21 cellular contexts compared by ENCODE assay signal in genomic region chr1:158286966-158287365, GRCh38. TPM values are rescaled to one million over a fixed set of nuclear protein-coding genes. Genes with fewer than 3 reads are reported as not detected.
DNase-seq lines count a peak whose midpoint lies in the region; ATAC-seq, FAIRE-seq and TF ChIP-seq lines count a peak whose summit lies in the region.
"Had no signal": no experiment of that assay in that cellular context is flagged by ENCODE, and none has a peak within 500 bp of the region (broad histone marks: within the 10 kb centered on the region; RNA-seq: fewer than 3 reads in every experiment).

No MANE protein-coding gene starts in this region.

- H2AFZ ChIP-seq in OCI-LY1 (ENCODE audit: low read length): no peak overlapping the region

- H3K9me3 ChIP-seq in OCI-LY1 (ENCODE audit: low read length): no peaks in the 10 kb centered on the region
- peaks cover 0 to 6% (median 0%) of the 10 kb centered on the region in 8 donors for H3K9me3 ChIP-seq in spleen
- H3K9me3 ChIP-seq: upper lobe of left lung had no signal

- FAIRE-seq in urothelium cell line (lab: Jason Lieb, UNC): no peak
- FAIRE-seq: small intestine had no signal

- H3K27me3 ChIP-seq in OCI-LY1 (ENCODE audit: insufficient read depth, low read length) (no peaks in the 10 kb centered on the region), spleen (replicated peaks in 1 of 7) (no peaks in the 10 kb centered on the region)
- H3K27me3 ChIP-seq: breast epithelium, upper lobe of left lung had no signal

- H3K4me1 ChIP-seq in OCI-LY1 (ENCODE audit: insufficient read depth, low read length, severe bottlenecking) (peaks cover 67% of the 10 kb centered on the region), spleen (peaks cover 8 to 100% (median 78%) of the 10 kb centered on the region in 6 donors)
- H3K4me1 ChIP-seq: breast epithelium, upper lobe of left lung had no signal

- H3K79me2 ChIP-seq in OCI-LY1 (ENCODE audit: insufficient read depth, low read length): no peaks in the 10 kb centered on the region

- H3K9ac ChIP-seq in OCI-LY1 (ENCODE audit: low read length): no peak overlapping the region

- no peaks in the 10 kb centered on the region for H4K20me1 ChIP-seq in OCI-LY1 (ENCODE audit: insufficient read depth, low read length)

- TF ChIP-seq CTCF in OCI-LY1 (IDR thresholded peaks at IDR 0.05; ENCODE audit: low read length) (no peak), spleen (IDR thresholded peaks at IDR 0.05 in 8 of 11, conservative IDR thresholded peaks at IDR 0.05 in 3 of 11) (no peak)

- WGBS in spleen, 5 donors: 67 to 85% (median 68%) methylated on average over 1 of the region's 1 CpG

- H3K9me2 ChIP-seq in OCI-LY1 (ENCODE audit: low read depth, low read length): no peaks in the 10 kb centered on the region

- ATAC-seq in GM18502 (IDR thresholded peaks at IDR 0.05; ENCODE audit: poor library complexity, unreplicated experiment) (peak; percentile 21), HG02852 (IDR thresholded peaks at IDR 0.05; ENCODE audit: unreplicated experiment) (peak; percentile 19), GM18520 (IDR thresholded peaks at IDR 0.05; ENCODE audit: unreplicated experiment) (no peak), GM18498 (IDR thresholded peaks at IDR 0.05; ENCODE audit: unreplicated experiment) (no peak)
- ATAC-seq: Right ventricle myocardium inferior had no signal

- peak overlapping the region; percentile 60; the same call in 1 of the 2 replicates for H3K4me2 ChIP-seq in OCI-LY1 (ENCODE audit: low read length)

- H3K36me3 ChIP-seq in OCI-LY1 (ENCODE audit: insufficient read depth, low read length) (no peaks in the 10 kb centered on the region), spleen (no peaks in the 10 kb centered on the region)
- H3K36me3 ChIP-seq: breast epithelium, upper lobe of left lung had no signal

- H3K4me3 ChIP-seq in OCI-LY1 (ENCODE audit: low read depth, low read length, poor library complexity, severe bottlenecking): no peak overlapping the region
- H3K4me3 ChIP-seq in spleen: peak overlapping the region in 2 of 8 donors; percentile 15 to 57
- H3K4me3 ChIP-seq: breast epithelium, upper lobe of left lung had no signal

- intact Hi-C loops in spleen (cut with DNase I; ENCODE audit: low total_unique reads): no loop called here

- TF ChIP-seq POLR2A in spleen (IDR thresholded peaks at IDR 0.05): no peak

- H3K27ac ChIP-seq in OCI-LY1 (ENCODE audit: low read depth, low read length, poor library complexity, severe bottlenecking) (peak overlapping the region; percentile 86), spleen (peak overlapping the region; percentile 11 to 85 (median 62))
- H3K27ac ChIP-seq: breast epithelium had no signal

- no peaks in the 10 kb centered on the region for H3F3A ChIP-seq in OCI-LY1 (ENCODE audit: insufficient read depth, low read length)

- no peak for DNase-seq in spleen
- no peak for DNase-seq in NK-92 treated with Interleukin-12 subunit alpha and Interleukin-12 subunit beta, amount 100 ng/mL, for 24 hours (lab: John Stamatoyannopoulos, UW)
- no peak for DNase-seq in urothelium cell line (ENCODE audit: low spot score)
- DNase-seq: activated T-cell treated with anti-CD3 and anti-CD28 coated beads for 4 hours, H9, NCI-H1417 treated with DMSO at 0.1 percent for 48 hours, NCI-H2171 treated with DMSO at 0.1 percent for 48 hours, small intestine, upper lobe of left lung had no signal

RNA-seq across cellular contexts. Expression of gene CD1C, which starts 2.8 kb away (rescaled TPM):
- 10 to 100 TPM; 15.0 to 51.6 (median 19.3) TPM for total RNA-seq in spleen
- 10 to 100 TPM; 38.4 to 85.3 (median 55.0) TPM for polyA plus RNA-seq in spleen
- total RNA-seq: glomerular endothelial cell; H9; lung microvascular endothelial cell; natural killer cell treated with Interleukin-12 subunit alpha and Interleukin-12 subunit beta and Interleukin-15 and Interleukin-18, amount 100 ng/mL, for 72 hours; progenitor cell of endocrine pancreas had no signal
- polyA plus RNA-seq: BJ had no signal

RNA-seq across cellular contexts. Expression of gene CD1A, which starts 32.7 kb away (rescaled TPM):
- 1 to 10 TPM in 2 of 7 donors, under 1 TPM in 5; 0.34 to 1.7 (median 0.56) TPM for total RNA-seq in spleen
- 1 to 10 TPM; 1.8 to 3.5 (median 2.5) TPM for polyA plus RNA-seq in spleen
- total RNA-seq: breast epithelium; glomerular endothelial cell; H9; lung microvascular endothelial cell; natural killer cell treated with Interleukin-12 subunit alpha and Interleukin-12 subunit beta and Interleukin-15 and Interleukin-18, amount 100 ng/mL, for 72 hours; progenitor cell of endocrine pancreas; Right ventricle myocardium inferior had no signal
- polyA plus RNA-seq: BJ had no signal

RNA-seq across cellular contexts. Expression of gene CD1B, which starts 44.4 kb away (rescaled TPM):
- total RNA-seq in spleen: under 1 TPM in 2 of 7 donors, not detected in 5; 0.36 to 0.37 TPM
- polyA plus RNA-seq in spleen: under 1 TPM in 2 of 3 donors, not detected in 1; 0.11 to 0.29 TPM
- total RNA-seq: breast epithelium; glomerular endothelial cell; H9; lung microvascular endothelial cell; natural killer cell treated with Interleukin-12 subunit alpha and Interleukin-12 subunit beta and Interleukin-15 and Interleukin-18, amount 100 ng/mL, for 72 hours; progenitor cell of endocrine pancreas; Right ventricle myocardium inferior had no signal
- polyA plus RNA-seq: BJ, small intestine had no signal

Comparison
In these comparisons a context has a peak if more than half of its experiments do, and no peak if none do; other contexts are left out.
1. ATAC-seq: peak in GM18502 (single experiment) and HG02852 (single experiment); none in GM18520 (single experiment) and GM18498 (single experiment).